Comparison of ENCODE assay signal across 8 cellular contexts in the genomic region with DNA sequence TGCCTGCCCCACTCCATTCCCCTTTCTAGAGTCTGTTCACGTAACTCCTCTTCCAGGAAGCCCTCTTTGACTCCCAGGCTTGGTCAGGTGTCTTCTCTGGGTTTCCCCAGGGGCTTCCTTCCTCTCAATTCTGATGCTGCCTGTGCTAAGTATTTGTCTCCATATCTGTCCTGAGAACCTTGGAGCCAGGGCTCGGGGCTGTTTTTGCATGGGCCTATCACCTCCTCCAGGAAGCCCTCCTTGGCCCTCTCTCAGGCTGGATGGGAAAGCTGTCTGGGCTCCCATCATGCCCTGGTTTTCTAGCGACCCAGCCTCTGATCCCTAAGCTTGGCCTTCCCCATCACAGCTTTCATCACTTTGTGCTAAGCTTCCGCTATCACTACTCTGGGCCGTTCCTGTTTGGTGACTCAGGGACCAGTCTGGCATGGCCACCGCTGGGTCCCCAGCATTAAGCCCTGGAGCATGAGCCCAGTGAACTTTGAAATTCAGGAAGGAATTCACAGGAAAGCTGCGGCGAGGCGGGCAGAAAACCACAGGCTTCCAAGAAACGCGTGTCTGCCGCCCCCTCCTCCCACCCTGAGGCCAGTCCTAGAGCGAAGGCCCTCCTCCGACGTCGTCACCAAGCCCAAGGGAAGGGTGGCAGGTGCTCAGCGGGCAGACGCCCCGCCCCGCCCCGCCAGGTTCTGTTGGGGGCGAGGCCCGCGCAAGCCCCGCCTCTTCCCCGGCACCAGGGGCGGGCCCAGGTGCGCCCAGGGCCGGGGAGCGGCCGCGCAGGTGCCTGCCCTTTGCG. TPM values are rescaled to one million over a fixed set of nuclear protein-coding genes. Genes with fewer than 3 reads are reported as not detected.
DNase-seq lines count a peak whose midpoint lies in the region; ATAC-seq and TF ChIP-seq lines count a peak whose summit lies in the region.

No MANE protein-coding gene starts in this region.

- H3K4me1 ChIP-seq in esophagus muscularis mucosa: peaks cover 13 to 16% (median 14%) of the 10 kb centered on the region in 4 donors

- peak overlapping the region; percentile 54 to 65 (median 56) for H3K4me3 ChIP-seq in esophagus muscularis mucosa

- H3K27me3 ChIP-seq in esophagus muscularis mucosa: peaks cover 0 to 26% (median 13%) of the 10 kb centered on the region in 4 donors

- no peaks in the 10 kb centered on the region for H3K36me3 Mint-ChIP-seq in nephron (ENCODE audit: low read depth)

- TF ChIP-seq CTCF in esophagus muscularis mucosa (IDR thresholded peaks at IDR 0.05) (no peak), nephron (IDR thresholded peaks at IDR 0.05; ENCODE audit: unreplicated experiment in 3 of 3) (no peak)

- H3K27ac ChIP-seq in esophagus muscularis mucosa (replicated peaks in 1 of 4): peak overlapping the region in 3 of 4 donors; percentile 26 to 60 (median 53)

- peak overlapping the region; percentile 76 to 98 (median 85) for H3K27ac Mint-ChIP-seq in nephron
- H3K27ac Mint-ChIP-seq in stimulated activated naive CD8-positive, alpha-beta T cell treated with anti-CD3 and anti-CD28 coated beads, Interleukin-15, amount 100 ng/mL, for 72 hours: peak overlapping the region; percentile 72 to 97

- ATAC-seq in GM21723 (IDR thresholded peaks at IDR 0.05; ENCODE audit: unreplicated experiment): peak; percentile 59
- ATAC-seq in stimulated activated naive CD8-positive, alpha-beta T cell treated with anti-CD3 and anti-CD28 coated beads, Interleukin-15, amount 100 ng/mL, for 72 hours: peak; percentile 90

- intact Hi-C loops in esophagus muscularis mucosa (cut with DNase I): no loop called here

- no peaks in the 10 kb centered on the region for H3K9me3 ChIP-seq in esophagus muscularis mucosa

- 30% methylated on average over 6 of the region's 33 CpGs for WGBS in esophagus muscularis mucosa

- TF ChIP-seq POLR2A in esophagus muscularis mucosa (IDR thresholded peaks at IDR 0.05; ENCODE audit: low read depth): no peak

- no peak for TF ChIP-seq EP300 in esophagus muscularis mucosa (IDR thresholded peaks at IDR 0.05)

- H3K4me3 Mint-ChIP-seq in nephron: peak overlapping the region; percentile 83 to 89 (median 85)
- H3K4me3 Mint-ChIP-seq in stimulated activated naive CD8-positive, alpha-beta T cell treated with anti-CD3 and anti-CD28 coated beads, Interleukin-15, amount 100 ng/mL, for 72 hours: peak overlapping the region; percentile 84 to 93

- DNase-seq in AG20443 (ENCODE audit: low spot score): peak; percentile 78
- DNase-seq in NCI-H345 (lab: John Stamatoyannopoulos, UW): peak; percentile 99
- DNase-seq in activated CD8-positive, alpha-beta memory T cell treated with anti-CD3 and anti-CD28 coated beads, Interleukin-2, amount 50 U/mL, for 4 hours: peak; percentile 74
- no peak for DNase-seq in esophagus muscularis mucosa (ENCODE audit: extremely low spot score)
- DNase-seq in stimulated activated naive CD8-positive, alpha-beta T cell treated with anti-CD3 and anti-CD28 coated beads, Interleukin-15, amount 100 ng/mL, for 72 hours: peak; percentile 47 to 84
- DNase-seq in inferior parietal cortex (ENCODE audit: extremely low spot score): no peak

- H3K9me3 Mint-ChIP-seq in nephron: no peaks in the 10 kb centered on the region
- no peaks in the 10 kb centered on the region for H3K9me3 Mint-ChIP-seq in stimulated activated naive CD8-positive, alpha-beta T cell treated with anti-CD3 and anti-CD28 coated beads, Interleukin-15, amount 100 ng/mL, for 72 hours

- H3K27me3 Mint-ChIP-seq in nephron (ENCODE audit: low read depth): peaks cover 8% of the 10 kb centered on the region
- no peaks in the 10 kb centered on the region for H3K27me3 Mint-ChIP-seq in stimulated activated naive CD8-positive, alpha-beta T cell treated with anti-CD3 and anti-CD28 coated beads, Interleukin-15, amount 100 ng/mL, for 72 hours

- H3K4me1 Mint-ChIP-seq in nephron: peaks cover 51% of the 10 kb centered on the region
- H3K4me1 Mint-ChIP-seq in stimulated activated naive CD8-positive, alpha-beta T cell treated with anti-CD3 and anti-CD28 coated beads, Interleukin-15, amount 100 ng/mL, for 72 hours: peaks cover 52% of the 10 kb centered on the region

- no peaks in the 10 kb centered on the region for H3K36me3 ChIP-seq in esophagus muscularis mucosa

RNA-seq across cellular contexts. Expression of gene SPINT2, which starts 0.5 kb away (rescaled TPM):
- 10 to 100 TPM in 3 of 4 donors, 1 to 10 TPM in 1; 5.0 to 13.4 (median 11.4) TPM for total RNA-seq in esophagus muscularis mucosa

RNA-seq across cellular contexts. Expression of gene PPP1R14A, which starts 7.7 kb away (rescaled TPM):
- total RNA-seq in esophagus muscularis mucosa: 100 to 1,000 TPM; 217 to 794 (median 445) TPM

RNA-seq across cellular contexts. Expression of gene DPF1, which starts 39.9 kb away (rescaled TPM):
- under 1 TPM in 2 of 4 donors, not detected in 2; 0.17 to 0.83 TPM for total RNA-seq in esophagus muscularis mucosa

RNA-seq across cellular contexts. Expression of gene C19orf33, which starts 40.2 kb away (rescaled TPM):
- 1 to 10 TPM; 7.8 to 8.6 (median 8.1) TPM for total RNA-seq in esophagus muscularis mucosa

RNA-seq across cellular contexts. Expression of gene YIF1B, which starts 51.9 kb away (rescaled TPM):
- 10 to 100 TPM; 10.8 to 26.5 (median 21.5) TPM for total RNA-seq in esophagus muscularis mucosa

Comparison
In these comparisons a context has a peak if more than half of its experiments do, and no peak if none do; other contexts are left out.
1. DNase-seq: peak in AG20443 (single experiment), NCI-H345 (single experiment), activated CD8-positive, alpha-beta memory T cell treated with anti-CD3 and anti-CD28 coated beads, Interleukin-2, amount 50 U/mL, for 4 hours (single experiment) and stimulated activated naive CD8-positive, alpha-beta T cell treated with anti-CD3 and anti-CD28 coated beads, Interleukin-15, amount 100 ng/mL, for 72 hours (2 of 2); none in esophagus muscularis mucosa (single experiment) and inferior parietal cortex (single experiment).